In the genomic region with DNA sequence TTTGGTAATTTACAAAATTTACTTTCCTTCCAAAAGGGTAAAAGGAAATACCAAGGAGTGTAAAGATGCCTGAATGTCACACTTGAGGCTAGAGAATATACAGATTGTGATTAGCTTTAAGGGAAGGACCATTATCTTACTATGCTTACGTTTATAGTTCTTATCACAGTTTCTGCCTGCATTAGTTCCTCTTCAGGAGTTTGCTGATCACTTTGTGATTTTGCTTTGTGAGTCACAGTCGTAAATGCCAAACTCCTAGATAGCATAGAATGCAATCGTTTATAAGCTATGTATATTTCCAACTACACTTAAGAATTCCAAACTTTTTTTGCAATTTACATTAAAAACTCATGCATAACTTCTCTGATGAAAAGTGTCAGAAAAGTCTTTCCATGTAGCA, we compare ENCODE assay signal across 17 cellular contexts.
DNase-seq lines count a peak whose midpoint lies in the region; ATAC-seq and TF ChIP-seq lines count a peak whose summit lies in the region.
"Had no signal": no experiment of that assay in that cellular context is flagged by ENCODE, and none has a peak within 500 bp of the region (broad histone marks: within the 10 kb centered on the region; RNA-seq: fewer than 3 reads in every experiment).

No MANE protein-coding gene starts in this region.

- no peak overlapping the region for H3K27ac ChIP-seq in PC-3 (ENCODE audit: low read length)
- H3K27ac ChIP-seq in osteoblast (ENCODE audit: low read depth, low read length) = no peak overlapping the region
- H3K27ac ChIP-seq: GM23248, HL-60 had no signal

- BruUV-seq in PC-3 (replicated peaks; lab: Mats Ljungman, UMichigan) = no TSS peak

- no peaks in the 10 kb centered on the region for H3F3A ChIP-seq in PC-3 (ENCODE audit: low read length, unreplicated experiment)

- H3K4me1 ChIP-seq in PC-3 (ENCODE audit: insufficient read depth, low read length) (no peaks in the 10 kb centered on the region), osteoblast (ENCODE audit: insufficient read depth, low read length) (no peaks in the 10 kb centered on the region)
- H3K4me1 ChIP-seq: HAP-1 had no signal

- no peak for TF ChIP-seq POLR2A in GM18505 (IDR thresholded peaks at IDR 0.05; ENCODE audit: borderline replicate concordance, extremely low read depth, insufficient read depth, insufficient read length)

- no peaks in the 10 kb centered on the region for H3K36me3 ChIP-seq in PC-3 (ENCODE audit: low read depth, low read length)
- no peaks in the 10 kb centered on the region for H3K36me3 ChIP-seq in osteoblast (ENCODE audit: insufficient read depth, low read length)
- H3K36me3 ChIP-seq: BE2C, HAP-1 had no signal

- CTCF ChIA-PET in PC-3 (lab: Charles Lee) = no interaction called here

- POLR2A ChIA-PET in PC-3 (lab: Charles Lee; ENCODE audit: unreplicated experiment) = no interaction called here

- peak; percentile 6 for DNase-seq in MV-4-11 (lab: John Stamatoyannopoulos, UW)
- DNase-seq in PC-3 = peak; percentile 5
- peak; percentile 7 for DNase-seq in fibroblast of pulmonary artery (ENCODE audit: low read depth)
- peak; percentile 19 for DNase-seq in osteoblast (ENCODE audit: insufficient read length, low spot score, missing footprints)
- DNase-seq: ACHN; BE2C; C1 segment of cervical spinal cord; CD4-positive, CD25-positive, alpha-beta regulatory T cell; GM23248; IMR-90 had no signal

- H2AFZ ChIP-seq in PC-3 (ENCODE audit: low read length) (no peak overlapping the region), osteoblast (ENCODE audit: low read length) (no peak overlapping the region)
- H2AFZ ChIP-seq: GM23248 had no signal

- H3K9me2 ChIP-seq in PC-3 (replicated peaks; ENCODE audit: low read length) = no peaks in the 10 kb centered on the region

- no peaks in the 10 kb centered on the region for H3K27me3 ChIP-seq in PC-3 (ENCODE audit: low read length)
- no peaks in the 10 kb centered on the region for H3K27me3 ChIP-seq in osteoblast (ENCODE audit: insufficient read depth, low read length)
- H3K27me3 ChIP-seq: BE2C had no signal

- ATAC-seq in PC-3 (no peak), GM21381 (IDR thresholded peaks at IDR 0.05; ENCODE audit: unreplicated experiment) (no peak), GM18505 (IDR thresholded peaks at IDR 0.05; ENCODE audit: unreplicated experiment) (no peak), GM19455 (IDR thresholded peaks at IDR 0.05; ENCODE audit: unreplicated experiment) (no peak)
- ATAC-seq: K562 had no signal

- intact Hi-C loops in PC-3 (cut with micrococcal nuclease) = no loop called here

- H4K20me1 ChIP-seq in PC-3 (ENCODE audit: low read length) = no peaks in the 10 kb centered on the region
- no peaks in the 10 kb centered on the region for H4K20me1 ChIP-seq in osteoblast (ENCODE audit: insufficient read depth, low read length)

- H3K4me3 ChIP-seq in PC-3 (ENCODE audit: low read length) (no peak overlapping the region), fibroblast of pulmonary artery (replicated peaks; ENCODE audit: low read depth, low read length) (no peak overlapping the region), osteoblast (ENCODE audit: insufficient read depth, low read length) (no peak overlapping the region)
- H3K4me3 ChIP-seq: GM23248, HAP-1, K562 had no signal

- TF ChIP-seq CTCF in PC-3 (conservative IDR thresholded peaks at IDR 0.05; ENCODE audit: low read depth, low read length) (no peak), fibroblast of pulmonary artery (IDR thresholded peaks at IDR 0.05; ENCODE audit: low read length, missing control alignments) (no peak), osteoblast (IDR thresholded peaks at IDR 0.05; ENCODE audit: extremely low read depth, low read depth, low read length) (no peak)

- no peaks in the 10 kb centered on the region for H3K9me3 ChIP-seq in PC-3 (ENCODE audit: low read length)
- peaks cover 3% of the 10 kb centered on the region for H3K9me3 ChIP-seq in osteoblast (ENCODE audit: low read depth, low read length)
- H3K9me3 ChIP-seq: BE2C, Caco-2, HAP-1 had no signal

- H3K79me2 ChIP-seq in PC-3 (ENCODE audit: low read length) = no peaks in the 10 kb centered on the region
- H3K79me2 ChIP-seq in osteoblast (ENCODE audit: insufficient read depth, low read length) = no peaks in the 10 kb centered on the region

- H3K9ac ChIP-seq in PC-3 (ENCODE audit: low read length) = no peak overlapping the region
- H3K9ac ChIP-seq: GM23248 had no signal

- H3K4me2 ChIP-seq in PC-3 (ENCODE audit: low read length) (no peak overlapping the region), osteoblast (ENCODE audit: insufficient read depth, low read length) (no peak overlapping the region)
